In the genomic region with DNA sequence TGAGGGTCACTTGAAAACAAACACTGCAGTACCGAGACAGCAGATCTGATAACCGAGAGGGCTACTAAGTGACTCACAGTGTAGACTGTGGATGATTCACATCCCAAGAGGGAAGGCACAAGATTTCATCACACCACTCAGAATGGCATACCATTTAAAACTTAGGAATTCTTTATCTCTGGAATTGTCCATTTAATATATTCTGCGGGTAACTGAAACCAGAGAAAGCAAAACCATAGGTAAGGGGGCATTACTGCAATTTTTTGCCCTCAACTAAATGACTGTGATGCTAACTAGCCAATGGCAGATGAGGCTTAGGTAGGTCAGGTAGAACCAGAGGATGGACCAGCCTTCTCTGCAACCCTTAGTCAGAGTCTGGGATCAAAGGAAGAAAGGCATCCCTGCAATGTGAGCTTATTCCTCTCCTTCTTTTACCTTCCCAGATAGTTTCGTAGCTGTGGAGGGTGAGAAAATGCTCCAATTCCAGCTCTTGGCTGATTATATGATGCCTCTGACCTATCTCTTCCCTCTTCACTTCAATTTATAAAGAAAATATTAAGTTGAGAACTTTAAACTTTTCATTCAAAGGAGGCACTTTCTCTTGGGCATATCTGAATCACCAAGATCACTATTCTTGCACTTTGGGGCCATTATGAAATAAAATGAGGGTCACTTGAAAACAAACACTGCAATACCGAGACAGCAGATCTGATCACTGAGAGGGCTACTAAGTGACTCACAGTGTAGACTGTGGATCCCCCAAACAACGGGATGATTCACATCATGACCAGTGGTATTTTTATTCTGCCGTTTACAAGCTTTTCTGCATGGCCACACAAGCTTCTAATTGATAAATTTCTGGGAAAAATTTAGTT, we compare ENCODE assay signal across 11 cellular contexts. TPM values are rescaled to one million over a fixed set of nuclear protein-coding genes. Genes with fewer than 3 reads are reported as not detected.
A peak's percentile ranks its signal among the peaks of the same experiment; 100 is the strongest.
DNase-seq lines count a peak whose midpoint lies in the region; ATAC-seq and TF ChIP-seq lines count a peak whose summit lies in the region.
"Had no signal": no experiment of that assay in that cellular context is flagged by ENCODE, and none has a peak within 500 bp of the region (broad histone marks: within the 10 kb centered on the region; RNA-seq: fewer than 3 reads in every experiment).

No MANE protein-coding gene starts in this region.

- no peaks in the 10 kb centered on the region for H3K9me2 ChIP-seq in Karpas-422 (replicated peaks; ENCODE audit: insufficient read depth, low read length)

- H3K4me1 ChIP-seq in Karpas-422 (ENCODE audit: low read length) = no peaks in the 10 kb centered on the region

- no peaks in the 10 kb centered on the region for H3K79me2 ChIP-seq in Karpas-422 (ENCODE audit: low read length)

- no peak overlapping the region for H3K4me3 ChIP-seq in MG63
- H3K4me3 ChIP-seq in cardiac fibroblast (replicated peaks in 1 of 2; ENCODE audit: low read depth in 2 of 2, low read length in 2 of 2) = peak overlapping the region in 1 of 2 donors; percentile 22
- H3K4me3 ChIP-seq in Karpas-422 (ENCODE audit: low read length) = no peak overlapping the region

- no peak overlapping the region for H3K27ac ChIP-seq in Karpas-422 (ENCODE audit: low read length)

- ATAC-seq in HG02973 (IDR thresholded peaks at IDR 0.05; ENCODE audit: unreplicated experiment) = no peak
- ATAC-seq: CD8-positive, alpha-beta T cell had no signal

- no peak overlapping the region for H2AFZ ChIP-seq in Karpas-422 (ENCODE audit: low read length)

- no peak for TF ChIP-seq CTCF in cardiac fibroblast (IDR thresholded peaks at IDR 0.05; ENCODE audit: low read depth, low read length)

- H3K9me3 ChIP-seq in MG63 (no peaks in the 10 kb centered on the region), Karpas-422 (ENCODE audit: low read length) (no peaks in the 10 kb centered on the region)

- H3K36me3 ChIP-seq in MG63 = no peaks in the 10 kb centered on the region
- no peaks in the 10 kb centered on the region for H3K36me3 ChIP-seq in Karpas-422 (ENCODE audit: insufficient read depth, low read length)

- no peaks in the 10 kb centered on the region for H3K27me3 ChIP-seq in MG63
- H3K27me3 ChIP-seq in Karpas-422 (ENCODE audit: low read length) = no peaks in the 10 kb centered on the region

- no peak overlapping the region for H3K9ac ChIP-seq in Karpas-422 (ENCODE audit: low read length)

- DNase-seq in AG08395 (ENCODE audit: low spot score) (peak; percentile 58), MG63 (peak; percentile 15), cardiac fibroblast (ENCODE audit: low read depth in 2 of 2) (peak; percentile 85 to 96), kidney tubule cell (ENCODE audit: low spot score) (peak; percentile 84), NCI-H187 (lab: John Stamatoyannopoulos, UW) (no peak), T-helper 9 cell (no peak), Karpas-422 (no peak)
- DNase-seq: CD8-positive, alpha-beta T cell; effector CD8-positive, alpha-beta T cell; MM.1S had no signal

- no peak overlapping the region for H3K4me2 ChIP-seq in Karpas-422 (ENCODE audit: low read depth, low read length, poor library complexity, severe bottlenecking)

- no peaks in the 10 kb centered on the region for H4K20me1 ChIP-seq in Karpas-422 (ENCODE audit: insufficient read depth, low read depth, low read length)

RNA-seq across cellular contexts. Expression of a gene that starts 6.8 kb away (rescaled TPM):
- total RNA-seq in MG63 (2014; rRNA removed; shearing (Covaris generic); ENCODE audit: low replicate concordance) = not detected in 2 replicates
- total RNA-seq in Karpas-422 (2014; rRNA removed; shearing (Covaris generic); ENCODE audit: low replicate concordance) = not detected in 2 replicates
- total RNA-seq: CD8-positive, alpha-beta T cell had no signal

RNA-seq across cellular contexts. Expression of a gene that starts 22.6 kb away (rescaled TPM):
- not detected in 2 replicates for total RNA-seq in MG63 (2014; rRNA removed; shearing (Covaris generic); ENCODE audit: low replicate concordance)
- not detected in 2 replicates for total RNA-seq in Karpas-422 (2014; rRNA removed; shearing (Covaris generic); ENCODE audit: low replicate concordance)
- total RNA-seq: CD8-positive, alpha-beta T cell had no signal

RNA-seq across cellular contexts. Expression of a gene that starts 33.1 kb away (rescaled TPM):
- total RNA-seq in MG63 (2014; rRNA removed; shearing (Covaris generic); ENCODE audit: low replicate concordance) = 0.42 and 2.2 TPM in 2 replicates
- 0.52 and 0.69 TPM in 2 replicates for total RNA-seq in Karpas-422 (2014; rRNA removed; shearing (Covaris generic); ENCODE audit: low replicate concordance)

RNA-seq across cellular contexts. Expression of a gene that starts 33.3 kb away (rescaled TPM):
- total RNA-seq in MG63 (2014; rRNA removed; shearing (Covaris generic); ENCODE audit: low replicate concordance) = 9.0 and 12.8 TPM in 2 replicates
- 22.5 and 22.7 TPM in 2 replicates for total RNA-seq in Karpas-422 (2014; rRNA removed; shearing (Covaris generic); ENCODE audit: low replicate concordance)

RNA-seq across cellular contexts. Expression of a gene that starts 49.1 kb away (rescaled TPM):
- 0.69 and 0.72 TPM in 2 replicates for total RNA-seq in MG63 (2014; rRNA removed; shearing (Covaris generic); ENCODE audit: low replicate concordance)
- total RNA-seq in Karpas-422 (2014; rRNA removed; shearing (Covaris generic); ENCODE audit: low replicate concordance) = not detected in 2 replicates

Comparison
In these comparisons a context has a peak if more than half of its experiments do, and no peak if none do; other contexts are left out.
1. DNase-seq: peak in AG08395 (single experiment), MG63 (single experiment), cardiac fibroblast (2 of 2) and kidney tubule cell (single experiment); none in NCI-H187 (0 of 2), T-helper 9 cell (single experiment) and Karpas-422 (single experiment).